8 cellular contexts compared by ENCODE assay signal in genomic region chr22:50327711-50328019, GRCh38. TPM values are rescaled to one million over a fixed set of nuclear protein-coding genes. Genes with fewer than 3 reads are reported as not detected.
DNase-seq lines count a peak whose midpoint lies in the region; ATAC-seq, FAIRE-seq and TF ChIP-seq lines count a peak whose summit lies in the region.

No MANE protein-coding gene starts in this region.

- peaks cover 10 to 13% of the 10 kb centered on the region in 2 donors for H3K4me1 ChIP-seq in thyroid gland

- DNase-seq in activated CD8-positive, alpha-beta memory T cell treated with anti-CD3 and anti-CD28 coated beads, Interleukin-2, amount 10 ng/mL, durations not matched to agents 7 days and 5 days, result no peak
- DNase-seq in activated CD8-positive, alpha-beta memory T cell treated with anti-CD3 and anti-CD28 coated beads for 24 hours, result no peak
- DNase-seq in astrocyte of the spinal cord (ENCODE audit: low read depth, low spot score) (no peak), lower leg skin (ENCODE audit: low spot score in 2 of 2) (no peak), thyroid gland (no peak), KG1 (lab: John Stamatoyannopoulos, UW) (no peak), GM12891 (ENCODE audit: insufficient read length, low spot score) (no peak)

- peak overlapping the region; percentile 74 for H3K4me3 Mint-ChIP-seq in activated CD8-positive, alpha-beta memory T cell treated with anti-CD3 and anti-CD28 coated beads, Interleukin-2, amount 10 ng/mL, durations not matched to agents 7 days and 5 days

- no peak for TF ChIP-seq POLR2A in lower leg skin (IDR thresholded peaks at IDR 0.05)
- TF ChIP-seq POLR2A in thyroid gland (IDR thresholded peaks at IDR 0.05), result no peak
- no peak for TF ChIP-seq POLR2A in GM12891 (IDR thresholded peaks at IDR 0.05; ENCODE audit: low read depth, low read length)

- no peak for ATAC-seq in activated CD8-positive, alpha-beta memory T cell treated with anti-CD3 and anti-CD28 coated beads, Interleukin-2, amount 10 ng/mL, durations not matched to agents 7 days and 5 days
- no peak for ATAC-seq in HG03097 (IDR thresholded peaks at IDR 0.05; ENCODE audit: low FRiP score, unreplicated experiment)

- in situ Hi-C loops in astrocyte of the spinal cord (cut with HindIII; ENCODE audit: low sequenced_read_pairs), result no loop called here

- H3K27me3 ChIP-seq in thyroid gland, result no peaks in the 10 kb centered on the region

- H3K36me3 ChIP-seq in thyroid gland, result no peaks in the 10 kb centered on the region

- H3K4me3 ChIP-seq in astrocyte of the spinal cord (ENCODE audit: low read depth, low read length), result peak overlapping the region; percentile 52
- peak overlapping the region; percentile 56 for H3K4me3 ChIP-seq in lower leg skin (ENCODE audit: low read depth, poor library complexity, severe bottlenecking)
- peak overlapping the region; percentile 52 to 76 (median 56) for H3K4me3 ChIP-seq in thyroid gland (replicated peaks in 1 of 3)

- H3K9me3 Mint-ChIP-seq in activated CD8-positive, alpha-beta memory T cell treated with anti-CD3 and anti-CD28 coated beads, Interleukin-2, amount 10 ng/mL, durations not matched to agents 7 days and 5 days (ENCODE audit: low read depth), result no peaks in the 10 kb centered on the region

- peaks cover 17% of the 10 kb centered on the region for H3K4me1 Mint-ChIP-seq in activated CD8-positive, alpha-beta memory T cell treated with anti-CD3 and anti-CD28 coated beads, Interleukin-2, amount 10 ng/mL, durations not matched to agents 7 days and 5 days

- no peaks in the 10 kb centered on the region for H3K9me3 ChIP-seq in thyroid gland

- H3K27me3 Mint-ChIP-seq in activated CD8-positive, alpha-beta memory T cell treated with anti-CD3 and anti-CD28 coated beads, Interleukin-2, amount 10 ng/mL, durations not matched to agents 7 days and 5 days, result peaks cover 13% of the 10 kb centered on the region

- intact Hi-C loops in lower leg skin (cut with DNase I; ENCODE audit: low total_unique reads), result loop anchor here (10.0 kb wide), 1 partner anchor 53 kb away; the partner anchor contains the start of gene MAPK11
- intact Hi-C loops in thyroid gland (cut with DNase I), result loop anchor here (5.0 kb wide), 2 partner anchors 50 to 75 kb away; partner anchors contain the start of gene HDAC10

- CTCF ChIA-PET in activated CD8-positive, alpha-beta memory T cell treated with anti-CD3 and anti-CD28 coated beads, Interleukin-2, amount 10 ng/mL, durations not matched to agents 7 days and 5 days (lab: Charles Lee), result interaction anchor here (0.6 to 7.4 kb wide), 16 partner anchors 10 to 87 kb away, joined by 3 to 105 read pairs (median 4); partner anchors contain the start of genes HDAC10 and PLXNB2

- FAIRE-seq in GM12891 (lab: Jason Lieb, UNC), result no peak

- no peaks in the 10 kb centered on the region for H3K36me3 Mint-ChIP-seq in activated CD8-positive, alpha-beta memory T cell treated with anti-CD3 and anti-CD28 coated beads, Interleukin-2, amount 10 ng/mL, durations not matched to agents 7 days and 5 days

- peak overlapping the region; percentile 86 to 90 (median 88) for H3K27ac ChIP-seq in thyroid gland

- TF ChIP-seq CTCF in astrocyte of the spinal cord (IDR thresholded peaks at IDR 0.05; ENCODE audit: low read depth, low read length) (no peak), lower leg skin (IDR thresholded peaks at IDR 0.05) (no peak), thyroid gland (IDR thresholded peaks at IDR 0.05) (no peak)

- WGBS in lower leg skin, 2 donors, result 56 to 61% methylated on average over 22 of the region's 22 CpGs
- whole genome bisulfite sequencing in thyroid gland, 2 donors, result 80 to 87% methylated on average over 20 to 22 of the region's 22 CpGs

- H3K27ac Mint-ChIP-seq in activated CD8-positive, alpha-beta memory T cell treated with anti-CD3 and anti-CD28 coated beads, Interleukin-2, amount 10 ng/mL, durations not matched to agents 7 days and 5 days, result peak overlapping the region; percentile 83

TF ChIP-seq in GM12891, 5 proteins besides CTCF, POLR2A, EP300 and RAD21:
- TF ChIP-seq SPI1 (IDR thresholded peaks at IDR 0.05; ENCODE audit: low read depth, low read length) (no peak), PAX5 (IDR thresholded peaks at IDR 0.05; ENCODE audit: insufficient read depth, low read length, severe bottlenecking) (no peak), TAF1 (IDR thresholded peaks at IDR 0.05; ENCODE audit: low read depth, low read length) (no peak), POLR2AphosphoS5 (IDR thresholded peaks at IDR 0.05; ENCODE audit: low read depth, low read length) (no peak), POU2F2 (IDR thresholded peaks at IDR 0.05; ENCODE audit: low read depth, low read length) (no peak)

RNA-seq across cellular contexts. Expression of gene DENND6B, which starts 0.9 kb away (rescaled TPM):
- total RNA-seq in activated CD8-positive, alpha-beta memory T cell treated with anti-CD3 and anti-CD28 coated beads, Interleukin-2, amount 10 ng/mL, durations not matched to agents 7 days and 5 days, result 1 to 10 TPM; 5.7 to 8.8 TPM
- total RNA-seq in lower leg skin (1 to 10 TPM in 3 of 4 donors, under 1 TPM in 1; 0.97 to 8.8 (median 6.5) TPM), thyroid gland (10 to 100 TPM in 2 of 4 donors, 1 to 10 TPM in 2; 4.3 to 14.3 (median 9.3) TPM)
- 12.4 TPM for polyA plus RNA-seq in GM12891 (2012; ENCODE audit: low read depth, missing spikeins)

RNA-seq across cellular contexts. Expression of gene PPP6R2, which starts 15.5 kb away (rescaled TPM):
- total RNA-seq in activated CD8-positive, alpha-beta memory T cell treated with anti-CD3 and anti-CD28 coated beads, Interleukin-2, amount 10 ng/mL, durations not matched to agents 7 days and 5 days, result 10 to 100 TPM; 78.7 to 98.0 TPM
- total RNA-seq in lower leg skin, result 10 to 100 TPM; 32.0 to 56.3 (median 50.9) TPM
- 100 to 1,000 TPM in 1 of 4 donors, 10 to 100 TPM in 3; 65.7 to 103 (median 74.0) TPM for total RNA-seq in thyroid gland
- 22.9 TPM for polyA plus RNA-seq in GM12891 (2012; ENCODE audit: low read depth, missing spikeins)

RNA-seq across cellular contexts. Expression of gene PLXNB2, which starts 20.2 kb away (rescaled TPM):
- 10 to 100 TPM; 23.4 to 26.6 TPM for total RNA-seq in activated CD8-positive, alpha-beta memory T cell treated with anti-CD3 and anti-CD28 coated beads, Interleukin-2, amount 10 ng/mL, durations not matched to agents 7 days and 5 days
- 100 to 1,000 TPM; 105 to 199 (median 155) TPM for total RNA-seq in lower leg skin
- 100 to 1,000 TPM; 143 to 266 (median 215) TPM for total RNA-seq in thyroid gland
- 57.5 TPM for polyA plus RNA-seq in GM12891 (2012; ENCODE audit: low read depth, missing spikeins)

RNA-seq across cellular contexts. Expression of gene MAPK11, which starts 57.5 kb away (rescaled TPM):
- total RNA-seq in activated CD8-positive, alpha-beta memory T cell treated with anti-CD3 and anti-CD28 coated beads, Interleukin-2, amount 10 ng/mL, durations not matched to agents 7 days and 5 days, result 10 to 100 TPM; 16.5 to 18.5 TPM
- total RNA-seq in lower leg skin, result 1 to 10 TPM in 3 of 4 donors, under 1 TPM in 1; 0.65 to 8.1 (median 2.9) TPM
- total RNA-seq in thyroid gland, result 1 to 10 TPM; 2.8 to 4.7 (median 4.0) TPM
- 4.8 TPM for polyA plus RNA-seq in GM12891 (2012; ENCODE audit: low read depth, missing spikeins)
